Comparison of ENCODE assay signal across 13 cellular contexts in the genomic region with DNA sequence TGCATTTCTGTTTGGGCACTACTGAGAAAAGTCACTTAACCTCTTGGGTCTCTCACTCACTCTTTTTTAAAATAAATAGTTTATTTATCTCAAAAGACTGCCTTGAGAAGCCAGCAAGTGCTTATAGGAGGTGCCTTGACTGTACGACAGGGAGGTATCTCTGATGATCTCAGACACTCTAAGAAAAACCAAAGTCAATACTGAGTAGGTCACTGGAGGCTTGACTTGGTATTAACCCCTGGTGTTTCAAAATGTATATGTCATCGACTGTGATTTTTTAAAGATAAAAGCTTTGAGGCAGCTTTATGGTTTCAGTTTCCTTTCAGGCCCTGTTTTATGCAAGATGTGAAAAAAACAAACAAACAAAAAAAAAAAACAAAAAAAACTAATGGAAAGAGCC. TPM values are rescaled to one million over a fixed set of nuclear protein-coding genes. Genes with fewer than 3 reads are reported as not detected.
A peak's percentile ranks its signal among the peaks of the same experiment; 100 is the strongest.
DNase-seq lines count a peak whose midpoint lies in the region; ATAC-seq, FAIRE-seq and TF ChIP-seq lines count a peak whose summit lies in the region.
"Had no signal": no experiment of that assay in that cellular context is flagged by ENCODE, and none has a peak within 500 bp of the region (broad histone marks: within the 10 kb centered on the region; RNA-seq: fewer than 3 reads in every experiment).

No MANE protein-coding gene starts in this region.

- no peak overlapping the region for H3K4me2 ChIP-seq in hepatocyte

- DNase-seq in bronchial epithelial cell (ENCODE audit: low read depth): peak; percentile 32
- DNase-seq in NOMO-1 treated with DMSO at 0.1 percent for 48 hours (lab: John Stamatoyannopoulos, UW; ENCODE audit: unreplicated experiment): no peak
- no peak for DNase-seq in hepatocyte (ENCODE audit: low spot score)
- DNase-seq in omental fat pad (ENCODE audit: low spot score): no peak
- DNase-seq in T-helper 9 cell: no peak
- DNase-seq: DMS79, esophagus squamous epithelium, NCI-H2171 had no signal

- no peak overlapping the region for H2AFZ ChIP-seq in hepatocyte

- no peaks in the 10 kb centered on the region for H3K27me3 ChIP-seq in bronchial epithelial cell (ENCODE audit: control insufficient read depth, insufficient read depth, low read length)
- no peaks in the 10 kb centered on the region for H3K27me3 ChIP-seq in hepatocyte
- H3K27me3 ChIP-seq: esophagus squamous epithelium had no signal

- TF ChIP-seq POLR2A in GM18505 (IDR thresholded peaks at IDR 0.05; ENCODE audit: borderline replicate concordance, extremely low read depth, insufficient read depth, insufficient read length): no peak

- H3K79me2 ChIP-seq in hepatocyte: peaks cover 9% of the 10 kb centered on the region

- WGBS in hepatocyte (ENCODE audit: low lambda C conversion rate, missing lambda C conversion rate): 67% methylated on average over 2 of the region's 2 CpGs

- H3K36me3 ChIP-seq in bronchial epithelial cell (ENCODE audit: control insufficient read depth, insufficient read depth, low read length) (no peaks in the 10 kb centered on the region), hepatocyte (replicated peaks; ENCODE audit: insufficient read depth, low read depth) (no peaks in the 10 kb centered on the region)
- H3K36me3 ChIP-seq: esophagus squamous epithelium had no signal

- no peaks in the 10 kb centered on the region for H4K20me1 ChIP-seq in hepatocyte (ENCODE audit: insufficient read depth, poor library complexity, severe bottlenecking)

- ATAC-seq in GM18505 (IDR thresholded peaks at IDR 0.05; ENCODE audit: unreplicated experiment): peak; percentile 63
- peak; percentile 23 for ATAC-seq in GM19468 (IDR thresholded peaks at IDR 0.05; ENCODE audit: extremely low read depth, unreplicated experiment)
- ATAC-seq in HG03196 (IDR thresholded peaks at IDR 0.05; ENCODE audit: unreplicated experiment): peak; percentile 55
- no peak for ATAC-seq in omental fat pad (ENCODE audit: low FRiP score)
- ATAC-seq: SK-N-SH treated with all-trans-retinoic acid at 6 μM for 48 hours had no signal

- no peak for FAIRE-seq in bronchial epithelial cell (lab: Jason Lieb, UNC)
- FAIRE-seq: islet of Langerhans had no signal

- no peaks in the 10 kb centered on the region for H3K4me1 ChIP-seq in hepatocyte (ENCODE audit: insufficient read depth)

- no peaks in the 10 kb centered on the region for H3K9me2 ChIP-seq in hepatocyte (replicated peaks; ENCODE audit: insufficient read depth)

- no peaks in the 10 kb centered on the region for H3K9me3 ChIP-seq in hepatocyte (ENCODE audit: low read depth)
- H3K9me3 ChIP-seq: esophagus squamous epithelium had no signal

- H3K4me3 ChIP-seq in bronchial epithelial cell (ENCODE audit: low read depth, low read length) (no peak overlapping the region), hepatocyte (no peak overlapping the region)
- H3K4me3 ChIP-seq: esophagus squamous epithelium had no signal

- no peak overlapping the region for H3K27ac ChIP-seq in hepatocyte

- TF ChIP-seq CTCF in bronchial epithelial cell (IDR thresholded peaks at IDR 0.05; ENCODE audit: insufficient read depth, low read length, severe bottlenecking): no peak
- TF ChIP-seq CTCF in hepatocyte (IDR thresholded peaks at IDR 0.05; ENCODE audit: poor library complexity): no peak
- TF ChIP-seq CTCF in omental fat pad (IDR thresholded peaks at IDR 0.05): no peak

RNA-seq across cellular contexts. Expression of gene MREG, which starts 33.7 kb away (rescaled TPM):
- total RNA-seq in bronchial epithelial cell (24.7 and 28.8 TPM in 2 replicates), hepatocyte (10.1 and 12.9 TPM in 2 replicates), omental fat pad (1 to 10 TPM; 2.2 to 5.6 (median 3.7) TPM)
- 5.6 and 7.1 TPM in 2 replicates for polyA plus RNA-seq in hepatocyte
